8 cellular contexts compared by ENCODE assay signal in genomic region chr11:44955019-44955738, GRCh38. TPM values are rescaled to one million over a fixed set of nuclear protein-coding genes. Genes with fewer than 3 reads are reported as not detected.
DNase-seq lines count a peak whose midpoint lies in the region; ATAC-seq, FAIRE-seq and TF ChIP-seq lines count a peak whose summit lies in the region.

No MANE protein-coding gene starts in this region.

- DNase-seq in CD1c-positive myeloid dendritic cell (ENCODE audit: extremely low spot score) (peak; percentile 81), LHCN-M2 (ENCODE audit: low read depth) (peak; percentile 93), K562 (ENCODE audit: extremely low read depth in 1 of 4, low spot score in 3 of 4) (peak; percentile 50 to 66 (median 60)), lower leg skin (ENCODE audit: low spot score in 2 of 2) (peak; percentile 43 to 92)
- DNase-seq in effector CD4-positive, alpha-beta T cell = no peak
- DNase-seq in activated T-helper 2 cell treated with anti-CD3 and anti-CD28 coated beads, Interferon-gamma antibody, Interleukin-2, Interleukin-4, amounts not matched to agents 10 μg/mL and 5 μg/mL and 100 μg/mL, durations not matched to agents 14 hours and 24 hours and 36 hours (ENCODE audit: low spot score) = no peak

- H3K9me3 ChIP-seq in K562 (replicated peaks; ENCODE audit: control insufficient read depth, insufficient read depth, low read depth, low read length) = no peaks in the 10 kb centered on the region

- H4K20me1 ChIP-seq in K562 (replicated peaks; ENCODE audit: control insufficient read depth, insufficient read depth, low read length) = no peaks in the 10 kb centered on the region

- no peaks in the 10 kb centered on the region for H3K36me3 ChIP-seq in K562 (ENCODE audit: control insufficient read depth, insufficient read depth, low read length)

- H3K27me3 Mint-ChIP-seq in activated T-helper 2 cell treated with anti-CD3 and anti-CD28 coated beads, Interferon-gamma antibody, Interleukin-2, Interleukin-4, amounts not matched to agents 10 μg/mL and 5 μg/mL and 100 μg/mL, durations not matched to agents 14 hours and 24 hours and 36 hours (ENCODE audit: low read depth) = peaks cover 13% of the 10 kb centered on the region

- H3K27ac ChIP-seq in K562 (ENCODE audit: extremely low read depth, low read depth, low read length) = no peak overlapping the region

- CTCF ChIA-PET in K562 (lab: Yijun Ruan, JAX; ENCODE audit: low intra/inter-chr PET ratio) = interaction anchor here (0.8 kb wide), 1 partner anchor 151 kb away, joined by 3 read pairs; no protein-coding TSS in a partner anchor

- H3K9me1 ChIP-seq in K562 (ENCODE audit: control insufficient read depth, insufficient read depth, low read length) = no peaks in the 10 kb centered on the region

- no peaks in the 10 kb centered on the region for H3K79me2 ChIP-seq in K562 (ENCODE audit: control insufficient read depth, insufficient read depth, low read length)

- ATAC-seq in K562 (no peak), HG03097 (IDR thresholded peaks at IDR 0.05; ENCODE audit: low FRiP score, unreplicated experiment) (no peak), GM18505 (IDR thresholded peaks at IDR 0.05; ENCODE audit: unreplicated experiment) (no peak)

- no peak overlapping the region for H3K9ac ChIP-seq in K562 (ENCODE audit: insufficient read depth in 1 of 2, low read depth in 2 of 2, low read length in 2 of 2)

- in situ Hi-C loops in K562 (cut with MboI) = no loop called here

- H3K4me3 Mint-ChIP-seq in activated T-helper 2 cell treated with anti-CD3 and anti-CD28 coated beads, Interferon-gamma antibody, Interleukin-2, Interleukin-4, amounts not matched to agents 10 μg/mL and 5 μg/mL and 100 μg/mL, durations not matched to agents 14 hours and 24 hours and 36 hours (ENCODE audit: low read depth) = no peak overlapping the region

- no peaks in the 10 kb centered on the region for H3K9me3 Mint-ChIP-seq in activated T-helper 2 cell treated with anti-CD3 and anti-CD28 coated beads, Interferon-gamma antibody, Interleukin-2, Interleukin-4, amounts not matched to agents 10 μg/mL and 5 μg/mL and 100 μg/mL, durations not matched to agents 14 hours and 24 hours and 36 hours

- no peak; the same call in 1 of the 2 replicates for TF ChIP-seq EP300 in K562 (IDR thresholded peaks at IDR 0.05; ENCODE audit: low read length)

- H2AFZ ChIP-seq in K562 (ENCODE audit: low read depth, low read length) = no peak overlapping the region

- no peak for TF ChIP-seq POLR2A in K562 (conservative IDR thresholded peaks at IDR 0.05)
- no peak for TF ChIP-seq POLR2A in lower leg skin (IDR thresholded peaks at IDR 0.05)
- TF ChIP-seq POLR2A in GM18505 (IDR thresholded peaks at IDR 0.05; ENCODE audit: borderline replicate concordance, extremely low read depth, insufficient read depth, insufficient read length) = no peak

- intact Hi-C loops in K562 (cut with micrococcal nuclease) (no loop called here), lower leg skin (cut with DNase I; ENCODE audit: low total_unique reads) (no loop called here)
- intact Hi-C loops in activated T-helper 2 cell treated with anti-CD3 and anti-CD28 coated beads, Interferon-gamma antibody, Interleukin-2, Interleukin-4, amounts not matched to agents 10 μg/mL and 5 μg/mL and 100 μg/mL, durations not matched to agents 14 hours and 24 hours and 36 hours (cut with micrococcal nuclease) = no loop called here

- no peak overlapping the region for H3K27ac Mint-ChIP-seq in activated T-helper 2 cell treated with anti-CD3 and anti-CD28 coated beads, Interferon-gamma antibody, Interleukin-2, Interleukin-4, amounts not matched to agents 10 μg/mL and 5 μg/mL and 100 μg/mL, durations not matched to agents 14 hours and 24 hours and 36 hours

- FAIRE-seq in K562 (lab: Jason Lieb, UNC) = peak; percentile 82

- H3K4me1 ChIP-seq in K562 (replicated peaks in 1 of 2; ENCODE audit: control insufficient read depth in 2 of 2, insufficient read depth in 2 of 2, low read length in 2 of 2) = peaks cover 0 to 17% of the 10 kb centered on the region in 2 experiments; a peak in 4 of 5 replicates

- H3K36me3 Mint-ChIP-seq in activated T-helper 2 cell treated with anti-CD3 and anti-CD28 coated beads, Interferon-gamma antibody, Interleukin-2, Interleukin-4, amounts not matched to agents 10 μg/mL and 5 μg/mL and 100 μg/mL, durations not matched to agents 14 hours and 24 hours and 36 hours (ENCODE audit: low read depth) = no peaks in the 10 kb centered on the region

- no TSS peak for BruUV-seq in K562 (replicated peaks; lab: Mats Ljungman, UMichigan)

- peaks cover 0 to 32% of the 10 kb centered on the region in 2 experiments; a peak in 2 of 5 replicates for H3K27me3 ChIP-seq in K562 (ENCODE audit: control insufficient read depth in 2 of 2, insufficient read depth in 2 of 2, low read length in 2 of 2)

- H3K4me3 ChIP-seq in K562 (no peak overlapping the region), lower leg skin (ENCODE audit: low read depth, poor library complexity, severe bottlenecking) (no peak overlapping the region)

- H3K4me2 ChIP-seq in K562 (ENCODE audit: insufficient read depth, low read length) = no peak overlapping the region

- no peak for TF ChIP-seq RAD21 in K562 (CRISPR knock-in tag; conservative IDR thresholded peaks at IDR 0.05 in 1 of 2, IDR thresholded peaks at IDR 0.05 in 1 of 2)

- POLR2A ChIA-PET in K562 (lab: Yijun Ruan, JAX) = interaction anchor here (0.6 to 0.7 kb wide), 2 partner anchors 16 to 255 kb away, joined by 3 read pairs; no protein-coding TSS in a partner anchor

- 3% methylated on average over 5 of the region's 5 CpGs for WGBS in K562 (ENCODE audit: insufficient coverage, low coverage, missing lambda C conversion rate)
- 59 to 64% methylated on average over 5 of the region's 5 CpGs for WGBS in lower leg skin, 2 donors

- TF ChIP-seq CTCF in K562 (IDR thresholded peaks at IDR 0.05 in 2 of 3, conservative IDR thresholded peaks at IDR 0.05 in 1 of 3; ENCODE audit: insufficient read depth in 2 of 3, low read depth in 1 of 3, low read length in 3 of 3) (no peak), lower leg skin (IDR thresholded peaks at IDR 0.05) (no peak)

- peaks cover 8% of the 10 kb centered on the region for H3K4me1 Mint-ChIP-seq in activated T-helper 2 cell treated with anti-CD3 and anti-CD28 coated beads, Interferon-gamma antibody, Interleukin-2, Interleukin-4, amounts not matched to agents 10 μg/mL and 5 μg/mL and 100 μg/mL, durations not matched to agents 14 hours and 24 hours and 36 hours (ENCODE audit: low read depth)

TF ChIP-seq in K562, 482 proteins besides CTCF, POLR2A, EP300 and RAD21 (continues in another document):
- TF ChIP-seq ZNF75A (CRISPR knock-in tag; IDR thresholded peaks at IDR 0.05) (no peak), ILF3 (IDR thresholded peaks at IDR 0.05; ENCODE audit: borderline replicate concordance) (no peak), CREB5 (CRISPR knock-in tag; IDR thresholded peaks at IDR 0.05) (no peak), MTF1 (CRISPR knock-in tag; IDR thresholded peaks at IDR 0.05; ENCODE audit: borderline replicate concordance) (no peak), GATA2 (CRISPR knock-in tag; IDR thresholded peaks at IDR 0.05) (peak; percentile 33; the same call in 1 of the 2 replicates), MXI1 (IDR thresholded peaks at IDR 0.05; ENCODE audit: low read depth, low read length) (no peak), THRB (CRISPR knock-in tag; conservative IDR thresholded peaks at IDR 0.05) (no peak)

RNA-seq across cellular contexts. Expression of gene TP53I11, which starts 4.5 kb away (rescaled TPM):
- total RNA-seq in LHCN-M2 (2014; rRNA removed) (13.3 and 21.6 TPM in 2 replicates), K562 (2014; rRNA removed) (0.82 and 1.2 TPM in 2 replicates), K562 (2014; rRNA removed; fragmentation: Illumina TruSeq; extraction: Trizol) (0.25 and 0.32 TPM in 2 replicates), K562 (2015; rRNA removed; fragmentation: Illumina TruSeq; extraction: Trizol) (0.14 and 0.45 TPM in 2 replicates), K562 (2021) (1.4 TPM in 2 replicates), lower leg skin (100 to 1,000 TPM in 1 of 4 donors, 10 to 100 TPM in 3; 42.4 to 128 (median 47.2) TPM)
- polyA plus RNA-seq in LHCN-M2 (2012) = 17.7 TPM
- total RNA-seq in K562 (2011; cell fraction: chromatin; rRNA removed; ENCODE audit: low replicate concordance) = 2.5 and 10.1 TPM in 2 replicates
- total RNA-seq in K562 (2011; cell fraction: nucleolus; rRNA removed) = 2.9 and 5.0 TPM in 2 replicates
- total RNA-seq in K562 (2011; cell fraction: nucleoplasm; rRNA removed) = 4.4 and 8.5 TPM in 2 replicates
- polyA plus RNA-seq in K562 (2011; rRNA removed) (2.5 and 3.0 TPM in 2 replicates), K562 (2014; fragmentation: Illumina TruSeq; extraction: Trizol) (0.70 and 1.3 TPM in 2 replicates), K562 (2014; fragmentation: Nextera tagmentation; extraction: Ambion mirVana) (not detected), K562 (2014; rRNA removed) (0.70 and 2.5 TPM in 2 replicates)
- polyA plus RNA-seq in K562 (2011; cell fraction: cytosol; rRNA removed) = 4.0 and 5.6 TPM in 2 replicates
- polyA plus RNA-seq in K562 (2011; cell fraction: nucleus; rRNA removed) = 7.9 and 11.7 TPM in 2 replicates
- 1.1 and 1.4 TPM in 2 replicates for polyA plus RNA-seq in K562 (2012)
- polyA minus RNA-seq in K562 (2011; rRNA and poly(A)+ RNA removed) = 2.3 and 3.0 TPM in 2 replicates
- 3.3 and 5.7 TPM in 2 replicates for polyA minus RNA-seq in K562 (2011; cell fraction: cytosol; rRNA and poly(A)+ RNA removed)
- 9.4 and 11.0 TPM in 2 replicates for polyA minus RNA-seq in K562 (2011; cell fraction: nucleus; rRNA and poly(A)+ RNA removed)
- total RNA-seq in activated T-helper 2 cell treated with anti-CD3 and anti-CD28 coated beads, Interferon-gamma antibody, Interleukin-2, Interleukin-4, amounts not matched to agents 10 μg/mL and 5 μg/mL and 100 μg/mL, durations not matched to agents 14 hours and 24 hours and 36 hours = 4.6 and 5.0 TPM in 2 replicates

Comparison
In these comparisons a context has a peak if more than half of its experiments do, and no peak if none do; other contexts are left out.
1. DNase-seq: peak in CD1c-positive myeloid dendritic cell (single experiment), LHCN-M2 (single experiment), K562 (4 of 4) and lower leg skin (2 of 2); none in effector CD4-positive, alpha-beta T cell (single experiment) and activated T-helper 2 cell treated with anti-CD3 and anti-CD28 coated beads, Interferon-gamma antibody, Interleukin-2, Interleukin-4, amounts not matched to agents 10 μg/mL and 5 μg/mL and 100 μg/mL, durations not matched to agents 14 hours and 24 hours and 36 hours (single experiment).